ENCODE assay signal across 15 cellular contexts in genomic region chr17:39632153-39632941, GRCh38. TPM values are rescaled to one million over a fixed set of nuclear protein-coding genes. Genes with fewer than 3 reads are reported as not detected.
DNase-seq lines count a peak whose midpoint lies in the region; TF ChIP-seq lines count a peak whose summit lies in the region.
"Had no signal": no experiment of that assay in that cellular context is flagged by ENCODE, and none has a peak within 500 bp of the region (broad histone marks: within the 10 kb centered on the region; RNA-seq: fewer than 3 reads in every experiment).

No MANE protein-coding gene starts in this region.

- no peak overlapping the region for H2BK5ac ChIP-seq in trophoblast cell (ENCODE audit: low read depth, low read length, poor library complexity)

- H3K79me2 ChIP-seq in trophoblast cell (ENCODE audit: control insufficient read depth, insufficient read depth, low read length, poor library complexity), result peaks cover 4% of the 10 kb centered on the region

- H3K4me1 ChIP-seq in subcutaneous abdominal adipose tissue (ENCODE audit: control insufficient read depth in 5 of 5, insufficient read depth in 5 of 5, low read length in 5 of 5) (peaks cover 3 to 83% (median 75%) of the 10 kb centered on the region in 5 donors), trophoblast cell (ENCODE audit: control insufficient read depth in 1 of 2, insufficient read depth in 2 of 2, low read length in 2 of 2) (peaks cover 8 to 12% of the 10 kb centered on the region in 2 experiments)

- H3K27me3 ChIP-seq in subcutaneous abdominal adipose tissue (ENCODE audit: control insufficient read depth in 5 of 5, insufficient read depth in 4 of 5, low read length in 5 of 5) (peaks cover 0 to 20% (median 3%) of the 10 kb centered on the region in 5 donors), trophoblast cell (ENCODE audit: insufficient read depth, low read length) (peaks cover 13% of the 10 kb centered on the region)

- peak overlapping the region in 2 of 5 donors; percentile 8 to 33 for H3K4me3 ChIP-seq in subcutaneous abdominal adipose tissue (ENCODE audit: low read depth in 1 of 5, low read length in 5 of 5)
- no peak overlapping the region for H3K4me3 ChIP-seq in trophoblast cell (ENCODE audit: low read depth, low read length)
- H3K4me3 ChIP-seq: hepatocyte had no signal

- H3K4me1 Mint-ChIP-seq in immature natural killer cell (peaks cover 6 to 8% of the 10 kb centered on the region in 2 donors), endothelial cell (ENCODE audit: unreplicated experiment) (peaks cover 12% of the 10 kb centered on the region)

- DNase-seq in DMS53 (lab: John Stamatoyannopoulos, UW), result peak; percentile 22
- no peak for DNase-seq in DMS53 treated with DMSO at 0.1 percent for 48 hours (lab: John Stamatoyannopoulos, UW; ENCODE audit: unreplicated experiment)
- DNase-seq in NCI-H510A treated with DMSO at 0.1 percent for 48 hours (lab: John Stamatoyannopoulos, UW), result peak; percentile 54
- DNase-seq in hippocampal formation (lab: John Stamatoyannopoulos, UW), result peak; percentile 64 to 74
- no peak for DNase-seq in immature natural killer cell
- DNase-seq in endothelial cell (ENCODE audit: low spot score), result no peak
- DNase-seq in trophoblast cell, result no peak
- DNase-seq: NCI-H526 treated with DMSO at 0.1 percent for 48 hours, right cardiac atrium, SW 1271 had no signal

- H3K4me3 Mint-ChIP-seq in immature natural killer cell (no peak overlapping the region), endothelial cell (ENCODE audit: unreplicated experiment) (no peak overlapping the region)
- H3K4me3 Mint-ChIP-seq: activated naive CD8-positive, alpha-beta T cell; mesothelial cell of epicardium had no signal

- H4K8ac ChIP-seq in trophoblast cell (ENCODE audit: low read depth, low read length), result no peak overlapping the region

- H4K91ac ChIP-seq in trophoblast cell (ENCODE audit: low read depth, low read length), result no peak overlapping the region

- no peak overlapping the region for H3K4me2 ChIP-seq in trophoblast cell (ENCODE audit: low read length)
- H3K4me2 ChIP-seq: hepatocyte had no signal

- peaks cover 9% of the 10 kb centered on the region for H3K79me1 ChIP-seq in trophoblast cell (ENCODE audit: low read length)

- H2BK120ac ChIP-seq in trophoblast cell (ENCODE audit: insufficient read depth, low read length, poor library complexity), result no peak overlapping the region

- no peak for TF ChIP-seq CTCF in endothelial cell (IDR thresholded peaks at IDR 0.05; ENCODE audit: unreplicated experiment)

- H3K27me3 Mint-ChIP-seq in immature natural killer cell (ENCODE audit: low read depth in 3 of 3) (peaks cover 0 to 15% (median 14%) of the 10 kb centered on the region in 3 donors), endothelial cell (ENCODE audit: unreplicated experiment) (peaks cover 18% of the 10 kb centered on the region)

- H3K27ac Mint-ChIP-seq in immature natural killer cell (no peak overlapping the region), endothelial cell (ENCODE audit: unreplicated experiment) (no peak overlapping the region)
- H3K27ac Mint-ChIP-seq: activated naive CD8-positive, alpha-beta T cell; mesothelial cell of epicardium had no signal

- no peak overlapping the region for H3K14ac ChIP-seq in trophoblast cell (ENCODE audit: low read length)

- peaks cover 0 to 3% (median 0%) of the 10 kb centered on the region in 3 donors for H3K36me3 Mint-ChIP-seq in immature natural killer cell
- no peaks in the 10 kb centered on the region for H3K36me3 Mint-ChIP-seq in endothelial cell (ENCODE audit: low read depth, unreplicated experiment)
- H3K36me3 Mint-ChIP-seq: activated naive CD8-positive, alpha-beta T cell; mesothelial cell of epicardium had no signal

- peaks cover 0 to 8% (median 0%) of the 10 kb centered on the region in 5 donors for H3K36me3 ChIP-seq in subcutaneous abdominal adipose tissue (ENCODE audit: control insufficient read depth in 5 of 5, insufficient read depth in 5 of 5, low read length in 5 of 5)
- no peaks in the 10 kb centered on the region for H3K36me3 ChIP-seq in trophoblast cell (ENCODE audit: control insufficient read depth in 1 of 2, insufficient read depth in 2 of 2, low read length in 2 of 2)

- no peak overlapping the region for H3K4ac ChIP-seq in trophoblast cell (ENCODE audit: low read depth, low read length)

- H3K23ac ChIP-seq in trophoblast cell (ENCODE audit: low read length), result no peak overlapping the region

- H3K9ac ChIP-seq in subcutaneous abdominal adipose tissue (ENCODE audit: low read length in 5 of 5), result no peak overlapping the region
- no peak overlapping the region for H3K9ac ChIP-seq in trophoblast cell (ENCODE audit: low read length)

- H2AFZ ChIP-seq in trophoblast cell (ENCODE audit: insufficient read depth, low read length, poor library complexity), result no peak overlapping the region
- H2AFZ ChIP-seq: hepatocyte had no signal

- no peak overlapping the region for H3K18ac ChIP-seq in trophoblast cell (ENCODE audit: low read length)

- H4K12ac ChIP-seq in trophoblast cell (ENCODE audit: low read depth, low read length), result no peak overlapping the region

- H3K9me3 ChIP-seq in subcutaneous abdominal adipose tissue (ENCODE audit: control insufficient read depth in 5 of 5, low read length in 5 of 5), result no peaks in the 10 kb centered on the region
- no peaks in the 10 kb centered on the region for H3K9me3 ChIP-seq in trophoblast cell (ENCODE audit: insufficient read depth, low read depth, low read length)

- no peak overlapping the region for H2AK5ac ChIP-seq in trophoblast cell (ENCODE audit: low read length)

- H3K27ac ChIP-seq in subcutaneous abdominal adipose tissue (ENCODE audit: low read depth, low read length) (peak overlapping the region; percentile 7), trophoblast cell (ENCODE audit: low read depth, low read length) (no peak overlapping the region)
- H3K27ac ChIP-seq: hepatocyte had no signal

- no peak overlapping the region for H2BK12ac ChIP-seq in trophoblast cell (ENCODE audit: low read length)

- no CpG with 5 or more reads among the region's 13 CpGs for WGBS in trophoblast cell (ENCODE audit: extremely low coverage, insufficient coverage, insufficient read length)

- H3K9me3 Mint-ChIP-seq in immature natural killer cell (no peaks in the 10 kb centered on the region), endothelial cell (ENCODE audit: unreplicated experiment) (no peaks in the 10 kb centered on the region)
- H3K9me3 Mint-ChIP-seq: mesothelial cell of epicardium had no signal

RNA-seq across cellular contexts. Expression of gene STARD3, which starts 4.6 kb away (rescaled TPM):
- 10 to 100 TPM; 45.1 to 88.6 (median 78.5) TPM for polyA plus RNA-seq in immature natural killer cell
- total RNA-seq in endothelial cell (ENCODE audit: unreplicated experiment), result 77.7 TPM
- 51.9 and 53.4 TPM in 2 replicates for polyA plus RNA-seq in trophoblast cell (2013)

RNA-seq across cellular contexts. Expression of gene PPP1R1B, which starts 5.6 kb away (rescaled TPM):
- not detected for polyA plus RNA-seq in immature natural killer cell
- total RNA-seq in endothelial cell (ENCODE audit: unreplicated experiment), result not detected
- 0.07 and 0.12 TPM in 2 replicates for polyA plus RNA-seq in trophoblast cell (2013)
- total RNA-seq: Daoy had no signal

RNA-seq across cellular contexts. Expression of gene NEUROD2, which starts 24.6 kb away (rescaled TPM):
- polyA plus RNA-seq in immature natural killer cell, result not detected
- total RNA-seq in endothelial cell (ENCODE audit: unreplicated experiment), result not detected
- not detected in 2 replicates for polyA plus RNA-seq in trophoblast cell (2013)
- total RNA-seq: Daoy, hepatocyte, mesothelial cell of epicardium, right cardiac atrium had no signal
- polyA plus RNA-seq: hepatocyte, right cardiac atrium had no signal

RNA-seq across cellular contexts. Expression of gene TCAP, which starts 32.8 kb away (rescaled TPM):
- polyA plus RNA-seq in immature natural killer cell, result not detected
- 1.2 TPM for total RNA-seq in endothelial cell (ENCODE audit: unreplicated experiment)
- polyA plus RNA-seq in trophoblast cell (2013), result 0.15 and 0.19 TPM in 2 replicates
- total RNA-seq: Daoy had no signal

RNA-seq across cellular contexts. Expression of gene PNMT, which starts 35.9 kb away (rescaled TPM):
- polyA plus RNA-seq in immature natural killer cell, result 1 to 10 TPM in 2 of 3 donors, not detected in 1; 1.4 to 1.6 TPM
- total RNA-seq in endothelial cell (ENCODE audit: unreplicated experiment), result not detected
- polyA plus RNA-seq in trophoblast cell (2013), result 0.05 and 0.07 TPM in 2 replicates
- total RNA-seq: Daoy had no signal

Comparison
In these comparisons a context has a peak if more than half of its experiments do, and no peak if none do; other contexts are left out.
1. DNase-seq: peak in DMS53 (single experiment), NCI-H510A treated with DMSO at 0.1 percent for 48 hours (single experiment) and hippocampal formation (2 of 2); none in DMS53 treated with DMSO at 0.1 percent for 48 hours (single experiment), immature natural killer cell (0 of 3), endothelial cell (single experiment) and trophoblast cell (0 of 2).